In genomic region chr12:6752931-6753771, GRCh38 we compare ENCODE assay signal across 1 cellular context.
TF ChIP-seq lines count a peak whose summit lies in the region.

Gene MLF2 (minus strand): TSS chr12:6753141. CDS start chr12:6752334, 807 bp downstream.

TF ChIP-seq in HepG2, 621 proteins besides CTCF, POLR2A, EP300 and RAD21 (continued from another document and continues in another):
- no peak for TF ChIP-seq KIAA2018 (CRISPR knock-in tag; IDR thresholded peaks at IDR 0.05; ENCODE audit: borderline replicate concordance)
- no peak for TF ChIP-seq GZF1 (CRISPR knock-in tag; IDR thresholded peaks at IDR 0.05)
- TF ChIP-seq THYN1 (CRISPR knock-in tag; IDR thresholded peaks at IDR 0.05; ENCODE audit: borderline replicate concordance, low read depth) = no peak
- TF ChIP-seq ZNF576 (CRISPR knock-in tag; IDR thresholded peaks at IDR 0.05) = 0 out of 2 replicates have a peak, but pooled peaks have one; percentile 72
- TF ChIP-seq DZIP1 (CRISPR knock-in tag; IDR thresholded peaks at IDR 0.05) = 0 out of 2 replicates have a peak, but pooled peaks have one; percentile 18
- TF ChIP-seq ZNF317 (CRISPR knock-in tag; IDR thresholded peaks at IDR 0.05) = 0 out of 2 replicates have a peak, but pooled peaks have one; percentile 62
- peak; percentile 46; the same call in 1 of the 2 replicates for TF ChIP-seq CREBL2 (CRISPR knock-in tag; IDR thresholded peaks at IDR 0.05; ENCODE audit: borderline replicate concordance)
- TF ChIP-seq ZNF343 (CRISPR knock-in tag; IDR thresholded peaks at IDR 0.05) = no peak; the same call in 1 of the 2 replicates
- 0 out of 2 replicates have a peak, but pooled peaks have one; percentile 52 for TF ChIP-seq ZNF766 (CRISPR knock-in tag; IDR thresholded peaks at IDR 0.05; ENCODE audit: borderline replicate concordance)
- TF ChIP-seq TCF7 (IDR thresholded peaks at IDR 0.05; ENCODE audit: low read depth) = no peak
- no peak for TF ChIP-seq SOX13 (IDR thresholded peaks at IDR 0.05)
- TF ChIP-seq SOX13 (CRISPR knock-in tag; conservative IDR thresholded peaks at IDR 0.05 in 1 of 2, IDR thresholded peaks at IDR 0.05 in 1 of 2) = 0 out of 4 replicates have a peak, but pooled peaks of 1 of the 2 experiments have one; percentile 28
- TF ChIP-seq ZNF597 (CRISPR knock-in tag; IDR thresholded peaks at IDR 0.05) = no peak
- TF ChIP-seq ZNF503 (CRISPR knock-in tag; IDR thresholded peaks at IDR 0.05) = peak; percentile 66; the same call in 1 of the 2 replicates
- no peak for TF ChIP-seq E2F2 (CRISPR knock-in tag; IDR thresholded peaks at IDR 0.05; ENCODE audit: borderline replicate concordance)
- no peak for TF ChIP-seq ZNF737 (CRISPR knock-in tag; IDR thresholded peaks at IDR 0.05; ENCODE audit: borderline replicate concordance)
- no peak for TF ChIP-seq CBX2 (IDR thresholded peaks at IDR 0.05; ENCODE audit: low read depth, low read length)
- no peak for TF ChIP-seq CBX2 (CRISPR knock-in tag; IDR thresholded peaks at IDR 0.05; ENCODE audit: low read depth)
- no peak for TF ChIP-seq NPAS2 (CRISPR knock-in tag; IDR thresholded peaks at IDR 0.05; ENCODE audit: borderline replicate concordance)
- TF ChIP-seq GTF3A (CRISPR knock-in tag; conservative IDR thresholded peaks at IDR 0.05) = 0 out of 2 replicates have a peak, but pooled peaks have one; percentile 45
- TF ChIP-seq ZNF142 (CRISPR knock-in tag; IDR thresholded peaks at IDR 0.05) = no peak
- peak; percentile 98 for TF ChIP-seq GABPB1 (CRISPR knock-in tag; IDR thresholded peaks at IDR 0.05)
- peak; percentile 57 for TF ChIP-seq MEIS1 (CRISPR knock-in tag; IDR thresholded peaks at IDR 0.05; ENCODE audit: borderline replicate concordance)
- no peak for TF ChIP-seq ZNF484 (CRISPR knock-in tag; IDR thresholded peaks at IDR 0.05; ENCODE audit: borderline replicate concordance, low read depth)
- no peak for TF ChIP-seq HIC2 (CRISPR knock-in tag; IDR thresholded peaks at IDR 0.05; ENCODE audit: low read depth)
- TF ChIP-seq SP2 (CRISPR knock-in tag; IDR thresholded peaks at IDR 0.05) = peak; percentile 84
- peak; percentile 73; the same call in 1 of the 2 replicates for TF ChIP-seq ZNF124 (CRISPR knock-in tag; IDR thresholded peaks at IDR 0.05)
- TF ChIP-seq MBD4 (IDR thresholded peaks at IDR 0.05; ENCODE audit: borderline replicate concordance, low read length) = no peak
- TF ChIP-seq CCAR2 (optimal IDR thresholded peaks at IDR 0.05; ENCODE audit: low read depth, low read length) = no peak
- TF ChIP-seq NCOA1 (CRISPR knock-in tag; IDR thresholded peaks at IDR 0.05) = 0 out of 2 replicates have a peak, but pooled peaks have one; percentile 27
- TF ChIP-seq KDM6A (CRISPR knock-in tag; IDR thresholded peaks at IDR 0.05; ENCODE audit: low read depth) = no peak
